In the genomic region with DNA sequence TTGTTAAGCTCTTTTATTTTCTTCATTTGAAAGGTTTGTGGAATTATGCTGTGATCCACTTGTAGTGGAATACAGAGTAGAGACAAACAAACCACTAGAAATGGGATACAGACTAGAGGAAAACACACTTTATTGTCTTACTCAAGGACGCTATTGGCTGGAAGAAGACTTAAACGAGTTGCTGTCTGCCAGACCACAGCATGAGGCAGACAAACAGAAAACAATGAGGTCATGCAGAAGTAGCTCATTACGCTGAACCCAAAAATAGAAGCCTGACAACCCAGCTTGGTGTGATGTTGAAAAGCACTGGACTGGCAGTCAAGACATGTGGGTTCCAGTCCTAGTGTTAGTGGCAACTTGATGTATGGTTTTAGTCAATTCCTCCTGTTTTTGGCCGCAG, we compare ENCODE assay signal across 10 cellular contexts.
DNase-seq lines count a peak whose midpoint lies in the region; ATAC-seq and TF ChIP-seq lines count a peak whose summit lies in the region.
"Had no signal": no experiment of that assay in that cellular context is flagged by ENCODE, and none has a peak within 500 bp of the region (broad histone marks: within the 10 kb centered on the region; RNA-seq: fewer than 3 reads in every experiment).

No MANE protein-coding gene starts in this region.

- no peaks in the 10 kb centered on the region for H3K4me1 ChIP-seq in prostate gland (replicated peaks)

- H3K27me3 ChIP-seq in prostate gland (replicated peaks; ENCODE audit: insufficient read depth): no peaks in the 10 kb centered on the region

- intact Hi-C loops in prostate gland (cut with DNase I): no loop called here

- H3K4me3 ChIP-seq in prostate gland: no peak overlapping the region

- H3K9me3 ChIP-seq in prostate gland: no peaks in the 10 kb centered on the region

- TF ChIP-seq POLR2A in prostate gland (IDR thresholded peaks at IDR 0.05): no peak

- ATAC-seq in esophagus mucosa (peak; percentile 59), HG03095 (IDR thresholded peaks at IDR 0.05; ENCODE audit: unreplicated experiment) (no peak)

- no peak for TF ChIP-seq CTCF in prostate gland (IDR thresholded peaks at IDR 0.05)

- peak; percentile 53 for DNase-seq in NCI-H146 (lab: John Stamatoyannopoulos, UW)
- no peak for DNase-seq in NCI-H146 treated with DMSO at 0.1 percent for 48 hours (lab: John Stamatoyannopoulos, UW; ENCODE audit: unreplicated experiment)
- peak; percentile 51 for DNase-seq in NCI-H69 (lab: John Stamatoyannopoulos, UW)
- DNase-seq in retina: peak; percentile 37
- DNase-seq in activated CD4-positive, alpha-beta T cell treated with anti-CD3 and anti-CD28 coated beads for 4 hours: no peak
- no peak for DNase-seq in prostate gland (ENCODE audit: low spot score)
- DNase-seq: activated naive CD8-positive, alpha-beta T cell treated with anti-CD3 and anti-CD28 coated beads, Interleukin-2, amount 10 ng/mL, durations not matched to agents 7 days and 5 days; AML-193 had no signal

- H3K36me3 ChIP-seq in prostate gland: no peaks in the 10 kb centered on the region

- WGBS in prostate gland: 56% methylated on average over 4 of the region's 4 CpGs

- H3K27ac ChIP-seq in prostate gland: no peak overlapping the region

Comparison
In these comparisons a context has a peak if more than half of its experiments do, and no peak if none do; other contexts are left out.
1. DNase-seq: peak in NCI-H146 (single experiment), NCI-H69 (single experiment) and retina (single experiment); none in NCI-H146 treated with DMSO at 0.1 percent for 48 hours (single experiment), activated CD4-positive, alpha-beta T cell treated with anti-CD3 and anti-CD28 coated beads for 4 hours (0 of 2) and prostate gland (single experiment).